21 cellular contexts compared by ENCODE assay signal in the genomic region with DNA sequence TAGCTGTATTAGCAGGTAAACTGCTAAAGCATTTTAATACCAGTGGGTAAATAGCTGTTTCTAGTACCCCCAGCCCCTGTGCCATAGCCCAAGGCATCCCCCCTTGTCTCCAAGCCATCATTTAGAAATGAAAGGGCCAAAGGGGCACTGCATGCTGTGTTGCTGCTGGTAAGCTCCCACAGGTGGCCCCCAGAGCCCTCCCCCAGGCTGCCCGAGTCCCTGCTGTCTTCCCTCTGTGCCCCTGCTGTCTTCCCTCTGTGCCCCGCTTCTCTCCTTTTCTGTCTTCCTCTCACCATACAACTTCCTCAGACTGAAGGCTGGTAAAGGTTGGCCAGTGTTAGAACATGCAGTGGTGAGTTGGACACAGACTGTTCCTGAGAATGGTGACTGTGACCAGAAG. TPM values are rescaled to one million over a fixed set of nuclear protein-coding genes. Genes with fewer than 3 reads are reported as not detected.
DNase-seq lines count a peak whose midpoint lies in the region; ATAC-seq and TF ChIP-seq lines count a peak whose summit lies in the region.
"Had no signal": no experiment of that assay in that cellular context is flagged by ENCODE, and none has a peak within 500 bp of the region (broad histone marks: within the 10 kb centered on the region; RNA-seq: fewer than 3 reads in every experiment).

No MANE protein-coding gene starts in this region.

- TF ChIP-seq POLR2A in breast epithelium (IDR thresholded peaks at IDR 0.05), result no peak

- H3K4me3 Mint-ChIP-seq in stimulated activated naive B cell treated with anti-CD40 and anti-IgM and Interleukin-4, amounts not matched to agents 10 μg/mL and 1 μg/mL and 100 μg/mL, for 72 hours, result no peak overlapping the region
- H3K4me3 Mint-ChIP-seq: CD4-positive, alpha-beta memory T cell; GM23338 had no signal

- H3K4me1 ChIP-seq in mammary epithelial cell (ENCODE audit: insufficient read depth, low read length) (peaks cover 28% of the 10 kb centered on the region), breast epithelium (no peaks in the 10 kb centered on the region), HEK293 (ENCODE audit: control insufficient read depth, insufficient read depth, low read length) (0 out of 2 replicates have a peak, but pooled peaks cover 5% of the 10 kb centered on the region)
- H3K4me1 ChIP-seq: BE2C had no signal

- H3K9me3 ChIP-seq in mammary epithelial cell (replicated peaks; ENCODE audit: insufficient read depth, low read length), result no peaks in the 10 kb centered on the region
- no peaks in the 10 kb centered on the region for H3K9me3 ChIP-seq in breast epithelium
- H3K9me3 ChIP-seq in HEK293 (ENCODE audit: control insufficient read depth, insufficient read depth, low read depth, low read length), result no peaks in the 10 kb centered on the region
- H3K9me3 ChIP-seq: BE2C had no signal

- H3K27ac Mint-ChIP-seq in stimulated activated naive B cell treated with anti-CD40 and anti-IgM and Interleukin-4, amounts not matched to agents 10 μg/mL and 1 μg/mL and 100 μg/mL, for 72 hours, result peak overlapping the region; percentile 71
- H3K27ac Mint-ChIP-seq: GM23338 had no signal

- no peak overlapping the region for H2AFZ ChIP-seq in mammary epithelial cell (ENCODE audit: low read depth, low read length)
- H2AFZ ChIP-seq: GM23338 had no signal

- H3K27me3 ChIP-seq in mammary epithelial cell (ENCODE audit: insufficient read depth, low read length) (no peaks in the 10 kb centered on the region), breast epithelium (no peaks in the 10 kb centered on the region)
- H3K27me3 ChIP-seq: BE2C had no signal

- H3K4me3 ChIP-seq in mammary epithelial cell (replicated peaks in 1 of 3; ENCODE audit: insufficient read depth in 1 of 3, low read depth in 2 of 3, low read length in 3 of 3), result no peak overlapping the region
- H3K4me3 ChIP-seq in breast epithelium, result no peak overlapping the region
- no peak overlapping the region for H3K4me3 ChIP-seq in HEK293 (ENCODE audit: low read depth, low read length)
- no peak overlapping the region for H3K4me3 ChIP-seq in coronary artery
- H3K4me3 ChIP-seq: GM12878, GM23338 had no signal

- H3K27ac ChIP-seq in mammary epithelial cell (ENCODE audit: insufficient read depth, low read depth, low read length) (peak overlapping the region; percentile 48), breast epithelium (peak overlapping the region in 1 of 2 donors; percentile 66), HEK293 (ENCODE audit: extremely low read depth, low read depth, low read length) (no peak overlapping the region), epithelial cell of prostate (peak overlapping the region; percentile 71), coronary artery (no peak overlapping the region)

- TF ChIP-seq CTCF in mammary epithelial cell (conservative IDR thresholded peaks at IDR 0.05 in 1 of 2, IDR thresholded peaks at IDR 0.05 in 1 of 2; ENCODE audit: extremely low read depth in 1 of 2, insufficient read depth in 1 of 2, low read depth in 1 of 2, low read length in 2 of 2) (no peak), breast epithelium (IDR thresholded peaks at IDR 0.05) (no peak), HEK293 (tag by site-specific recombination; IDR thresholded peaks at IDR 0.05) (no peak), coronary artery (IDR thresholded peaks at IDR 0.05) (no peak)

- in situ Hi-C loops in mammary epithelial cell (cut with MboI; ENCODE audit: low sequenced_read_pairs in 2 of 2), result no loop called here

- peaks cover 0 to 6% of the 10 kb centered on the region in 2 donors for H3K4me1 Mint-ChIP-seq in stimulated activated naive B cell treated with anti-CD40 and anti-IgM and Interleukin-4, amounts not matched to agents 10 μg/mL and 1 μg/mL and 100 μg/mL, for 72 hours

- H3K36me3 ChIP-seq in mammary epithelial cell (ENCODE audit: insufficient read depth, low read length) (peaks cover 13% of the 10 kb centered on the region), breast epithelium (no peaks in the 10 kb centered on the region), HEK293 (ENCODE audit: control insufficient read depth in 2 of 2, insufficient read depth in 1 of 2, low read length in 2 of 2) (peaks cover 7 to 49% of the 10 kb centered on the region in 2 experiments)
- H3K36me3 ChIP-seq: BE2C had no signal

- intact Hi-C loops in mammary epithelial cell (cut with micrococcal nuclease), result no loop called here
- intact Hi-C loops in breast epithelium (cut with DNase I; ENCODE audit: low total_unique reads), result no loop called here

- no peak overlapping the region for H3K9ac ChIP-seq in mammary epithelial cell (ENCODE audit: insufficient read depth, low read length)

- H3K36me3 Mint-ChIP-seq in stimulated activated naive B cell treated with anti-CD40 and anti-IgM and Interleukin-4, amounts not matched to agents 10 μg/mL and 1 μg/mL and 100 μg/mL, for 72 hours, result peaks cover 28 to 60% of the 10 kb centered on the region in 2 donors

- dilution Hi-C loops in mammary epithelial cell (cut with HindIII; ENCODE audit: low sequenced_read_pairs), result no loop called here

- no TSS peak for BruUV-seq in mammary epithelial cell (replicated peaks; lab: Mats Ljungman, UMichigan)

- no peak for DNase-seq in mammary epithelial cell
- DNase-seq in breast epithelium (ENCODE audit: low spot score in 2 of 2), result no peak
- no peak for DNase-seq in epithelial cell of prostate (ENCODE audit: low read depth, low spot score)
- DNase-seq in stimulated activated naive B cell treated with anti-CD40 and anti-IgM and Interleukin-4, amounts not matched to agents 10 μg/mL and 1 μg/mL and 100 μg/mL, for 72 hours, result no peak
- no peak for DNase-seq in coronary artery (ENCODE audit: low spot score)
- DNase-seq: BE2C; CD4-positive, alpha-beta memory T cell; KG1; MV-4-11; NCI-H187; NCI-H226; NCI-H524 treated with DMSO at 0.1 percent for 48 hours; SIG-M5 had no signal

- no peaks in the 10 kb centered on the region for H3K79me2 ChIP-seq in mammary epithelial cell (ENCODE audit: insufficient read depth, low read length)

- 100% methylated on average over 2 of the region's 2 CpGs for WGBS in mammary epithelial cell (ENCODE audit: low coverage, missing lambda C conversion rate)

- CTCF ChIA-PET in mammary epithelial cell (lab: Charles Lee; ENCODE audit: low non-redundant PET) (no interaction called here), HEK293 (lab: Yijun Ruan, JAX) (no interaction called here)

- no peaks in the 10 kb centered on the region for H3K27me3 Mint-ChIP-seq in stimulated activated naive B cell treated with anti-CD40 and anti-IgM and Interleukin-4, amounts not matched to agents 10 μg/mL and 1 μg/mL and 100 μg/mL, for 72 hours
- H3K27me3 Mint-ChIP-seq: CD4-positive, alpha-beta memory T cell had no signal

- no peak overlapping the region for H3K4me2 ChIP-seq in mammary epithelial cell (ENCODE audit: insufficient read depth, low read depth, low read length)
- H3K4me2 ChIP-seq: GM23338 had no signal

- no peaks in the 10 kb centered on the region for H4K20me1 ChIP-seq in mammary epithelial cell (ENCODE audit: insufficient read depth, low read length)

- no peaks in the 10 kb centered on the region for H3K9me3 Mint-ChIP-seq in stimulated activated naive B cell treated with anti-CD40 and anti-IgM and Interleukin-4, amounts not matched to agents 10 μg/mL and 1 μg/mL and 100 μg/mL, for 72 hours
- H3K9me3 Mint-ChIP-seq: GM23338 had no signal

- no peak for ATAC-seq in stimulated activated naive B cell treated with anti-CD40 and anti-IgM and Interleukin-4, amounts not matched to agents 10 μg/mL and 1 μg/mL and 100 μg/mL, for 72 hours (replicated peaks)
- ATAC-seq in HG03159 (IDR thresholded peaks at IDR 0.05; ENCODE audit: unreplicated experiment) (no peak), GM21360 (IDR thresholded peaks at IDR 0.05; ENCODE audit: unreplicated experiment) (no peak)
- ATAC-seq: GM12878, GM23338, HCT116, HepG2 had no signal

- POLR2A ChIA-PET in HEK293 (lab: Yijun Ruan, JAX), result no interaction called here

TF ChIP-seq in HEK293, 187 proteins besides CTCF, POLR2A, EP300 and RAD21:
- TF ChIP-seq, protein P1, sequence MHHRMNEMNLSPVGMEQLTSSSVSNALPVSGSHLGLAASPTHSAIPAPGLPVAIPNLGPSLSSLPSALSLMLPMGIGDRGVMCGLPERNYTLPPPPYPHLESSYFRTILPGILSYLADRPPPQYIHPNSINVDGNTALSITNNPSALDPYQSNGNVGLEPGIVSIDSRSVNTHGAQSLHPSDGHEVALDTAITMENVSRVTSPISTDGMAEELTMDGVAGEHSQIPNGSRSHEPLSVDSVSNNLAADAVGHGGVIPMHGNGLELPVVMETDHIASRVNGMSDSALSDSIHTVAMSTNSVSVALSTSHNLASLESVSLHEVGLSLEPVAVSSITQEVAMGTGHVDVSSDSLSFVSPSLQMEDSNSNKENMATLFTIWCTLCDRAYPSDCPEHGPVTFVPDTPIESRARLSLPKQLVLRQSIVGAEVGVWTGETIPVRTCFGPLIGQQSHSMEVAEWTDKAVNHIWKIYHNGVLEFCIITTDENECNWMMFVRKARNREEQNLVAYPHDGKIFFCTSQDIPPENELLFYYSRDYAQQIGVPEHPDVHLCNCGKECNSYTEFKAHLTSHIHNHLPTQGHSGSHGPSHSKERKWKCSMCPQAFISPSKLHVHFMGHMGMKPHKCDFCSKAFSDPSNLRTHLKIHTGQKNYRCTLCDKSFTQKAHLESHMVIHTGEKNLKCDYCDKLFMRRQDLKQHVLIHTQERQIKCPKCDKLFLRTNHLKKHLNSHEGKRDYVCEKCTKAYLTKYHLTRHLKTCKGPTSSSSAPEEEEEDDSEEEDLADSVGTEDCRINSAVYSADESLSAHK (tag by site-specific recombination; IDR thresholded peaks at IDR 0.05), result peak; percentile 81
- TF ChIP-seq ZNF548 (tag by site-specific recombination; IDR thresholded peaks at IDR 0.05) (no peak), ZIC2 (tag by site-specific recombination; IDR thresholded peaks at IDR 0.05) (peak; percentile 75)

RNA-seq across cellular contexts. Expression of a gene that starts 42.1 kb away (rescaled TPM):
- total RNA-seq in mammary epithelial cell, result under 1 TPM in 1 of 2 donors, not detected in 1; 0.17 TPM
- polyA plus RNA-seq in mammary epithelial cell, result 0.06 TPM
- not detected for polyA minus RNA-seq in mammary epithelial cell
- 1 to 10 TPM; 4.0 to 7.3 (median 4.9) TPM for total RNA-seq in breast epithelium
- total RNA-seq: A172 had no signal
- polyA plus RNA-seq: GM23338 had no signal

Comparison
In these comparisons a context has a peak if more than half of its experiments do, and no peak if none do; other contexts are left out.
1. RNA of a gene that starts 42.1 kb away (total RNA-seq): 4.0 to 7.3 TPM in breast epithelium; 0.17 TPM in mammary epithelial cell; every median in the first group is over 4 times any median in the second.
2. H3K27ac ChIP-seq: peak in mammary epithelial cell (single experiment) and epithelial cell of prostate (single experiment); none in HEK293 (single experiment) and coronary artery (0 of 2).